25 cellular contexts compared by ENCODE assay signal in genomic region chr2:238820909-238821308, GRCh38. TPM values are rescaled to one million over a fixed set of nuclear protein-coding genes. Genes with fewer than 3 reads are reported as not detected.
DNase-seq lines count a peak whose midpoint lies in the region; FAIRE-seq and TF ChIP-seq lines count a peak whose summit lies in the region.
"Had no signal": no experiment of that assay in that cellular context is flagged by ENCODE, and none has a peak within 500 bp of the region (broad histone marks: within the 10 kb centered on the region; RNA-seq: fewer than 3 reads in every experiment).

No MANE protein-coding gene starts in this region.

- POLR2A ChIA-PET in BJ (lab: Charles Lee), result interaction anchor here (0.7 kb wide), 1 partner anchor 296 kb away, joined by 3 read pairs; no protein-coding TSS in a partner anchor

- no peak for TF ChIP-seq CTCF in BJ (IDR thresholded peaks at IDR 0.05; ENCODE audit: insufficient read depth, low read depth, low read length)
- no peak for TF ChIP-seq CTCF in bronchial epithelial cell (IDR thresholded peaks at IDR 0.05; ENCODE audit: insufficient read depth, low read length, severe bottlenecking)

- peak; percentile 32 for DNase-seq in BJ (ENCODE audit: low read depth)
- DNase-seq in HTR-8/SVneo (ENCODE audit: insufficient read length, low spot score), result no peak
- no peak for DNase-seq in bronchial epithelial cell (ENCODE audit: low read depth)
- no peak for DNase-seq in hepatic stellate cell (ENCODE audit: low spot score)
- no peak for DNase-seq in globus pallidus (ENCODE audit: low spot score)
- DNase-seq in activated effector memory CD4-positive, alpha-beta T cell treated with anti-CD3 and anti-CD28 coated beads, Interleukin-2, amount 50 U/mL, for 16 hours, result no peak
- no peak for DNase-seq in stimulated activated CD4-positive, alpha-beta T cell treated with anti-CD3 and anti-CD28 coated beads, Interleukin-2, amount 100 ng/mL, for 48 hours
- DNase-seq: activated CD4-positive, alpha-beta T cell treated with anti-CD3 and anti-CD28 coated beads, Interleukin-2, amount 50 U/mL, for 48 hours; activated CD4-positive, CD25-positive, alpha-beta regulatory T cell; activated CD8-positive, alpha-beta memory T cell treated with anti-CD3 and anti-CD28 coated beads, Interleukin-2, amount 50 U/mL, for 4 hours; activated naive CD8-positive, alpha-beta T cell treated with anti-CD3 and anti-CD28 coated beads for 36 hours; C1 segment of cervical spinal cord; gastrocnemius medialis; GOT3; islet precursor cell; NCI-H1436; NCI-H2107; nucleus accumbens; OCI-M1; Right ventricle myocardium superior; spleen; stimulated activated CD4-positive, alpha-beta T cell treated with anti-CD3 and anti-CD28 coated beads, Interleukin-4, amount 100 ng/mL, for 1 hour had no signal

- H3K4me1 ChIP-seq in mesodermal cell (ENCODE audit: control insufficient read depth, insufficient read depth, low read length, poor library complexity, severe bottlenecking), result peaks cover 5% of the 10 kb centered on the region
- H3K4me1 ChIP-seq: gastrocnemius medialis, spleen, suprapubic skin had no signal

- H3K4me3 ChIP-seq in BJ (ENCODE audit: low read depth, low read length) (no peak overlapping the region), bronchial epithelial cell (ENCODE audit: low read depth, low read length) (no peak overlapping the region), mesodermal cell (ENCODE audit: extremely low read depth, insufficient read depth, low read length, poor library complexity, severe bottlenecking) (no peak overlapping the region)
- H3K4me3 ChIP-seq: gastrocnemius medialis, spleen, suprapubic skin had no signal

- WGBS in mesodermal cell (ENCODE audit: insufficient coverage in 2 of 2), 2 experiments, result 73 to 79% methylated on average over 4 to 6 of the region's 6 CpGs

- H3K27me3 ChIP-seq in BJ (ENCODE audit: control insufficient read depth, insufficient read depth, low read length) (no peaks in the 10 kb centered on the region), bronchial epithelial cell (ENCODE audit: control insufficient read depth, insufficient read depth, low read length) (peaks cover 5% of the 10 kb centered on the region)

- H3K27ac ChIP-seq in mesodermal cell (ENCODE audit: low read depth, low read length, severe bottlenecking), result peak overlapping the region; percentile 49
- H3K27ac ChIP-seq: gastrocnemius medialis, spleen, suprapubic skin had no signal

- H3K36me3 ChIP-seq in BJ (ENCODE audit: control insufficient read depth, insufficient read depth, low read length) (no peaks in the 10 kb centered on the region), bronchial epithelial cell (ENCODE audit: control insufficient read depth, insufficient read depth, low read length) (no peaks in the 10 kb centered on the region), mesodermal cell (ENCODE audit: control insufficient read depth, insufficient read depth, low read length) (no peaks in the 10 kb centered on the region)
- H3K36me3 ChIP-seq: gastrocnemius medialis, spleen, suprapubic skin had no signal

- peaks cover 15% of the 10 kb centered on the region for H3K9me3 ChIP-seq in mesodermal cell (ENCODE audit: control insufficient read depth, low read length)

- CTCF ChIA-PET in BJ (lab: Yijun Ruan, JAX), result interaction anchor here (1.5 kb wide), 1 partner anchor 16 kb away, joined by 4 read pairs; no protein-coding TSS in a partner anchor

- FAIRE-seq in HTR-8/SVneo (lab: Jason Lieb, UNC), result peak; percentile 20
- FAIRE-seq in bronchial epithelial cell (lab: Jason Lieb, UNC), result peak; percentile 76

RNA-seq across cellular contexts. Expression of gene TWIST2, which starts 27.0 kb away (rescaled TPM):
- 110 and 127 TPM in 2 replicates for polyA plus RNA-seq in BJ (2011; rRNA removed)
- polyA minus RNA-seq in BJ (2011; rRNA and poly(A)+ RNA removed), result 77.4 and 88.7 TPM in 2 replicates
- 4.6 and 7.4 TPM in 2 replicates for total RNA-seq in bronchial epithelial cell
- 4.9 TPM for polyA plus RNA-seq in mesodermal cell (2013, experiment 1 of 2)
- 3.7 TPM for polyA plus RNA-seq in mesodermal cell (2013, experiment 2 of 2)
- total RNA-seq: activated naive CD8-positive, alpha-beta T cell treated with anti-CD3 and anti-CD28 coated beads for 36 hours; activated T-helper 17 cell treated with anti-CD3 and anti-CD28 coated beads, Interleukin-2, amount 50 U/mL, for 72 hours had no signal
